Comparison of ENCODE assay signal across 35 cellular contexts in the genomic region with DNA sequence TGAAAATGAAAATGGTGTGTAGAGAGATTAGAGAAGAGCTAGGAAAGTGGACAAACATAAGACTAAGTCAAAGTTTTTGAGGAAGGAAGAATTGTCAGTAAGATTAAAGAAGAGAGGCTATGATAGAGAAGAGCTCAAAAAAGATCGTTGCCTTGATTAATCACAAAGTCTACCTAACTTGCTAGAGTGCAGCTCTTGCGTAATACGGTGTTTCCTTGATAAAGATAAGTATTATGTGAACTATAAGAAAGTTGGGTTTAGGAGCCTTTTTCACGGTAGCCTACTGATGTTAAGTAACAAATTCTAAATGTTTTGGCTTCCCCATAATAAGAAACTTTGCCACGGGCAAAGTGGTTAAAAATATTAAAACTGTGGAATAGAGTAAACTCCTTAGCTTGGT.
"Had no signal": no experiment of that assay in that cellular context is flagged by ENCODE, and none has a peak within 500 bp of the region (broad histone marks: within the 10 kb centered on the region; RNA-seq: fewer than 3 reads in every experiment).

No MANE protein-coding gene starts in this region.

- H3K27ac Mint-ChIP-seq: activated CD4-positive, alpha-beta memory T cell treated with anti-CD3 and anti-CD28 coated beads, Interleukin-2, amount 10 ng/mL, durations not matched to agents 7 days and 5 days; activated CD8-positive, alpha-beta memory T cell treated with anti-CD3 and anti-CD28 coated beads, Interleukin-2, amount 10 ng/mL, durations not matched to agents 7 days and 5 days; activated naive CD4-positive, alpha-beta T cell treated with anti-CD3 and anti-CD28 coated beads, Interleukin-2, amount 10 ng/mL, durations not matched to agents 7 days and 5 days; activated naive CD8-positive, alpha-beta T cell had no signal

- DNase-seq: activated CD4-positive, alpha-beta memory T cell treated with anti-CD3 and anti-CD28 coated beads, Interleukin-2, amount 10 ng/mL, durations not matched to agents 7 days and 5 days; activated CD4-positive, alpha-beta T cell treated with anti-CD3 and anti-CD28 coated beads for 1 hour; activated CD4-positive, alpha-beta T cell treated with anti-CD3 and anti-CD28 coated beads for 48 hours; activated CD4-positive, CD25-positive, alpha-beta regulatory T cell; activated CD8-positive, alpha-beta memory T cell treated with anti-CD3 and anti-CD28 coated beads for 24 hours; activated CD8-positive, alpha-beta memory T cell treated with anti-CD3 and anti-CD28 coated beads, Interleukin-2, amount 10 ng/mL, durations not matched to agents 7 days and 5 days; activated CD8-positive, alpha-beta memory T cell treated with anti-CD3 and anti-CD28 coated beads, Interleukin-2, amount 50 U/mL, for 48 hours; activated effector memory CD4-positive, alpha-beta T cell treated with Interleukin-2 at 50 U/mL for 16 hours; activated naive CD4-positive, alpha-beta T cell treated with anti-CD3 and anti-CD28 coated beads, Interleukin-2, amount 10 ng/mL, durations not matched to agents 7 days and 5 days; activated T-cell treated with anti-CD3 and anti-CD28 coated beads, Interleukin-2, amount 50 U/mL, for 48 hours; amniotic stem cell; aorta; brain microvascular endothelial cell; NCI-H1048; NCI-H1105 treated with DMSO at 0.1 percent for 48 hours; NCI-H1436; NCI-H1694; NCI-H1930; NCI-H2081 treated with DMSO at 0.1 percent for 48 hours; NCI-H345; NCI-H524 treated with DMSO at 0.1 percent for 48 hours; NCI-H748 treated with DMSO at 0.1 percent for 48 hours; NK-92 treated with Interleukin-12 subunit alpha and Interleukin-12 subunit beta, amount 100 ng/mL, for 24 hours; PC-9; SIG-M5; T-helper 1 cell; T-helper 2 cell; T-helper 9 cell; WERI-Rb-1 had no signal

- H3K4me3 Mint-ChIP-seq: activated CD4-positive, alpha-beta memory T cell treated with anti-CD3 and anti-CD28 coated beads, Interleukin-2, amount 10 ng/mL, durations not matched to agents 7 days and 5 days; activated CD8-positive, alpha-beta memory T cell treated with anti-CD3 and anti-CD28 coated beads, Interleukin-2, amount 10 ng/mL, durations not matched to agents 7 days and 5 days; activated naive CD4-positive, alpha-beta T cell treated with anti-CD3 and anti-CD28 coated beads, Interleukin-2, amount 10 ng/mL, durations not matched to agents 7 days and 5 days; activated naive CD8-positive, alpha-beta T cell; central memory CD8-positive, alpha-beta T cell had no signal

- H3K36me3 Mint-ChIP-seq: activated CD8-positive, alpha-beta memory T cell treated with anti-CD3 and anti-CD28 coated beads, Interleukin-2, amount 10 ng/mL, durations not matched to agents 7 days and 5 days; activated naive CD4-positive, alpha-beta T cell treated with anti-CD3 and anti-CD28 coated beads, Interleukin-2, amount 10 ng/mL, durations not matched to agents 7 days and 5 days; activated naive CD8-positive, alpha-beta T cell had no signal

- H3K27me3 ChIP-seq: brain microvascular endothelial cell, cardiac muscle cell had no signal

- H3K4me3 ChIP-seq: cardiac muscle cell, PC-9 had no signal

- H2AFZ ChIP-seq: PC-9 had no signal

- H3K27me3 Mint-ChIP-seq: activated CD4-positive, alpha-beta memory T cell treated with anti-CD3 and anti-CD28 coated beads, Interleukin-2, amount 10 ng/mL, durations not matched to agents 7 days and 5 days; activated CD8-positive, alpha-beta memory T cell treated with anti-CD3 and anti-CD28 coated beads, Interleukin-2, amount 10 ng/mL, durations not matched to agents 7 days and 5 days; activated naive CD4-positive, alpha-beta T cell treated with anti-CD3 and anti-CD28 coated beads, Interleukin-2, amount 10 ng/mL, durations not matched to agents 7 days and 5 days; activated naive CD8-positive, alpha-beta T cell; central memory CD8-positive, alpha-beta T cell had no signal

- H3K27ac ChIP-seq: brain microvascular endothelial cell, cardiac muscle cell, PC-9, RWPE1, WERI-Rb-1 had no signal

- ATAC-seq: activated CD8-positive, alpha-beta memory T cell treated with anti-CD3 and anti-CD28 coated beads, Interleukin-2, amount 10 ng/mL, durations not matched to agents 7 days and 5 days; Right ventricle myocardium inferior; SK-N-SH treated with all-trans-retinoic acid at 6 μM for 48 hours had no signal

- H3K36me3 ChIP-seq: brain microvascular endothelial cell, cardiac muscle cell, WERI-Rb-1 had no signal

- H3K4me1 Mint-ChIP-seq: activated CD4-positive, alpha-beta memory T cell treated with anti-CD3 and anti-CD28 coated beads, Interleukin-2, amount 10 ng/mL, durations not matched to agents 7 days and 5 days; activated CD8-positive, alpha-beta memory T cell treated with anti-CD3 and anti-CD28 coated beads, Interleukin-2, amount 10 ng/mL, durations not matched to agents 7 days and 5 days; activated naive CD4-positive, alpha-beta T cell treated with anti-CD3 and anti-CD28 coated beads, Interleukin-2, amount 10 ng/mL, durations not matched to agents 7 days and 5 days; central memory CD8-positive, alpha-beta T cell had no signal
